8 cellular contexts compared by ENCODE assay signal in the genomic region with DNA sequence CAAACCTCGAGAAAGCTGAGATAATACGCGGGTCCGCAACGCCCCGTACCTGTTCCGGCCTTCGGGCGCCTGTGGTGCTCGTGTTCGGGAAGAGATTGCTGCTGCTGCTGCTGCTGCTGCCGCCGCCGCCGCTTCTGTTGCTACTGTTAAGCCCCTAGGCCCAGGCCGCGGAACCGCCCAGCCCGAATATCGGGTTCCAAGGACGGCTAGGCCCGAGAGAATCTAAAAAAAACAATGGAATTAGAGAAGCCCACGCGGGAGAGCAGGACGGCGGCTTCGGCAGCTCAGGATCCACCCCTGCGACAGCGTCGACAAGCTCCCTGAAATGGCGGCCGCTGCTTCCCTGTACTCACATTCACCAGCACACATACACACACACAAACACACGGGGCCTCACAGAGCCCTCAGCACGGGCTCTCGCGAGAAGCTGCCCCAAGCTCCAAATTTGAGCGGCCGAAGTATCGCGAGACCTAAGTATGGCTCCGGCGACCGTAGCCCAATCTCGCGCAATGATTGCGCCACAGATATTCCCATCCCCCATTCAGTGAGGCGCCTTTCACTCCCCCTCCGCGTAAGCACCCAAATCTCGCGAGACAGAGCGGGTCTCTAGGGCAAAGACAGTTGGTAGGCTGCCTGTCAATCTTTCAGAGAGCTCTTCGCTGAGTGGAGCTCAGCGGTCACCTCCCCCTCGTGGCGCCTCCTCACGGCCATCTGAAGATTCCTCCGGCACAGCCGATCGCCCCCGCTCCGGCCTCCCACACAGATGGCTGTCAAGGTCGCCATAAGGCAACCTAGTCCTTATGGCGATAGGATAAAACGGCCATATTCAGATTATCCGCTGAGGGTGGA.
DNase-seq lines count a peak whose midpoint lies in the region; ATAC-seq and FAIRE-seq lines count a peak whose summit lies in the region.

A gene (minus strand): TSS at position 369 of the 849 bp plus-strand sequence. CDS start 1,386 bp downstream, outside the sequence.

- H3K4me3 ChIP-seq in BLaER1 treated with 17β-estradiol and CSF1 and Interleukin-3, amounts not matched to agents 10 nM and 100 nM, result peak within 1 kb of the TSS; percentile 88 to 99 (median 94)

- FAIRE-seq in colon (lab: Jason Lieb, UNC), result peak; percentile 49

- H3K9ac ChIP-seq in BLaER1 treated with 17β-estradiol and CSF1 and Interleukin-3, amounts not matched to agents 10 nM and 100 nM, result peak within 1 kb of the TSS; percentile 99 to 100 (median 100)

- no peaks in the 10 kb centered on the region for H3K9me3 ChIP-seq in BLaER1 treated with 17β-estradiol and CSF1 and Interleukin-3, amounts not matched to agents 10 nM and 100 nM (replicated peaks in 1 of 11)

- peak; percentile 86 for ATAC-seq in HG03460 (IDR thresholded peaks at IDR 0.05; ENCODE audit: unreplicated experiment)

- H4K20me1 ChIP-seq in BLaER1 treated with 17β-estradiol and CSF1 and Interleukin-3, amounts not matched to agents 10 nM and 100 nM, result peaks cover 42 to 44% (median 43%) of the 10 kb centered on the region in 11 experiments

- H3K27ac ChIP-seq in BLaER1 treated with 17β-estradiol and CSF1 and Interleukin-3, amounts not matched to agents 10 nM and 100 nM, result peak within 1 kb of the TSS; percentile 99 to 100 (median 100)

- H3K4me2 ChIP-seq in BLaER1 treated with 17β-estradiol and CSF1 and Interleukin-3, amounts not matched to agents 10 nM and 100 nM, result peak within 1 kb of the TSS; percentile 86 to 98 (median 92)

- DNase-seq in GM19240 (ENCODE audit: insufficient read length, low spot score) (peak; percentile 85), NCI-H526 (lab: John Stamatoyannopoulos, UW) (peak; percentile 100), kidney tubule cell (ENCODE audit: low spot score) (peak; percentile 100)
- DNase-seq in activated CD4-positive, alpha-beta T cell treated with anti-CD3 and anti-CD28 coated beads for 48 hours, result peak; percentile 100
- DNase-seq in stimulated activated CD4-positive, alpha-beta T cell treated with anti-CD3 and anti-CD28 coated beads, Interleukin-1b, Interleukin-23, amount 100 ng/mL, for 24 hours (ENCODE audit: low read depth in 4 of 4, low spot score in 1 of 4), result peak; percentile 96 to 98 (median 97)

- H3K36me3 ChIP-seq in BLaER1 treated with 17β-estradiol and CSF1 and Interleukin-3, amounts not matched to agents 10 nM and 100 nM, result peaks cover 36 to 41% (median 39%) of the 10 kb centered on the region in 11 experiments

- no peaks in the 10 kb centered on the region for H3K27me3 ChIP-seq in BLaER1 treated with 17β-estradiol and CSF1 and Interleukin-3, amounts not matched to agents 10 nM and 100 nM

- H3K4me1 ChIP-seq in BLaER1 treated with 17β-estradiol and CSF1 and Interleukin-3, amounts not matched to agents 10 nM and 100 nM, result peaks cover 39 to 54% (median 47%) of the 10 kb centered on the region in 10 experiments

Comparison
In these comparisons a context has a peak if more than half of its experiments do, and no peak if none do; other contexts are left out.
1. Peak in every context shown above with its lines: DNase-seq, ATAC-seq, H3K4me3 ChIP-seq and H3K27ac ChIP-seq.